ENCODE assay signal across 8 cellular contexts in the genomic region with DNA sequence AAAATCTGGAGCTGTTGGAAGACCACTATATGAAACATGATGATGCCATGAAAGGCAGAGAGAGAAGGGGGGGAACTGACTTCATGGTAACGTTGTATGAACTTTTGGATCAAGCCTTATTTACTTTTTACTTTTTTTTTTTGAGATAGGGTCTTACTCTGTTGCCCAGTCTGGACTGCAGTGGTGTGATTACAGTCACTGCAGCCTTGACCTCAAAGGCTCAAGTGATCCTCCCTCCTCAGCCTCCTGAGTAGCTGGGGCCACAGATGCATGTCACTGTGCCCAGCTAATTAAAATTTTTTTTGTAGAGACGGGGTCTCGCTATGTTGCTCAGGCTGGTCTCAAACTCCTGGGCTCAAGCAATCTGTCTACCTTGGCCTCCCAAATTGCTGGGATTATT.
"Had no signal": no experiment of that assay in that cellular context is flagged by ENCODE, and none has a peak within 500 bp of the region (broad histone marks: within the 10 kb centered on the region; RNA-seq: fewer than 3 reads in every experiment).

No MANE protein-coding gene starts in this region.

- DNase-seq: GDM1, GF-D8 had no signal

- ATAC-seq: GM12878 had no signal

- FAIRE-seq: G401.6, GM12878, GM12891, GM12892, GM18507, GM19239 had no signal

- H3K4me3 ChIP-seq: GM12878 had no signal
